ENCODE assay signal across 8 cellular contexts in genomic region chr20:31721408-31722332, GRCh38. TPM values are rescaled to one million over a fixed set of nuclear protein-coding genes. Genes with fewer than 3 reads are reported as not detected.
DNase-seq lines count a peak whose midpoint lies in the region; ATAC-seq and TF ChIP-seq lines count a peak whose summit lies in the region.

No MANE protein-coding gene starts in this region.

- intact Hi-C loops in activated CD4-positive, alpha-beta T cell treated with anti-CD3 and anti-CD28 coated beads for 36 hours (cut with DNase I, micrococcal nuclease): loop anchor here (1.0 to 5.0 kb wide), 6 partner anchors 22 to 636 kb away; partner anchors contain the start of genes ASXL1 (in 1 of the 2), PLAGL2 (in 1 of the 2) and POFUT1 (in 1 of the 2)

- H3K4me2 ChIP-seq in trophoblast cell (ENCODE audit: low read length): peak overlapping the region; percentile 84

- no CpG with 5 or more reads among the region's 23 CpGs for WGBS in trophoblast cell (ENCODE audit: extremely low coverage, insufficient coverage, insufficient read length)

- H3K27ac ChIP-seq in trophoblast cell (ENCODE audit: low read depth, low read length): peak overlapping the region; percentile 20

- no peaks in the 10 kb centered on the region for H3K27me3 Mint-ChIP-seq in activated CD4-positive, alpha-beta T cell treated with anti-CD3 and anti-CD28 coated beads for 36 hours
- no peaks in the 10 kb centered on the region for H3K27me3 Mint-ChIP-seq in activated CD8-positive, alpha-beta T cell treated with anti-CD3 and anti-CD28 coated beads, Interleukin-2, amount 10 ng/mL, durations not matched to agents 7 days and 5 days (ENCODE audit: low read depth)

- no peaks in the 10 kb centered on the region for H3K9me3 ChIP-seq in trophoblast cell (ENCODE audit: insufficient read depth, low read depth, low read length)

- no peak overlapping the region for H3K9ac ChIP-seq in trophoblast cell (ENCODE audit: low read length)

- H3K9me3 Mint-ChIP-seq in activated CD4-positive, alpha-beta T cell treated with anti-CD3 and anti-CD28 coated beads for 36 hours (ENCODE audit: low read depth): no peaks in the 10 kb centered on the region
- no peaks in the 10 kb centered on the region for H3K9me3 Mint-ChIP-seq in activated CD8-positive, alpha-beta T cell treated with anti-CD3 and anti-CD28 coated beads, Interleukin-2, amount 10 ng/mL, durations not matched to agents 7 days and 5 days (ENCODE audit: insufficient read depth)

- no peak for ATAC-seq in activated CD4-positive, alpha-beta T cell treated with anti-CD3 and anti-CD28 coated beads for 36 hours
- no peak for ATAC-seq in activated CD8-positive, alpha-beta T cell treated with anti-CD3 and anti-CD28 coated beads, Interleukin-2, amount 10 ng/mL, durations not matched to agents 7 days and 5 days

- H4K8ac ChIP-seq in trophoblast cell (ENCODE audit: low read depth, low read length): peak overlapping the region; percentile 51

- peak overlapping the region; percentile 31 for H2AFZ ChIP-seq in trophoblast cell (ENCODE audit: insufficient read depth, low read length, poor library complexity)

- DNase-seq in activated CD4-positive, alpha-beta T cell treated with anti-CD3 and anti-CD28 coated beads for 36 hours: peak; percentile 56
- DNase-seq in activated CD4-positive, alpha-beta T cell treated with anti-CD3 and anti-CD28 coated beads, Interleukin-2, amount 50 U/mL, for 1 hour: no peak
- DNase-seq in activated CD8-positive, alpha-beta T cell treated with anti-CD3 and anti-CD28 coated beads, Interleukin-2, amount 10 ng/mL, durations not matched to agents 7 days and 5 days: peak; percentile 37
- no peak for DNase-seq in fibroblast of villous mesenchyme (ENCODE audit: low read depth)
- DNase-seq in trophoblast cell: no peak
- no peak for DNase-seq in NCI-H187 treated with DMSO at 0.1 percent for 48 hours (lab: John Stamatoyannopoulos, UW)
- no peak for DNase-seq in ACHN
- DNase-seq in HEK293T (ENCODE audit: extremely low spot score): no peak

- H2BK12ac ChIP-seq in trophoblast cell (ENCODE audit: low read length): peak overlapping the region; percentile 82

- H3K27me3 ChIP-seq in trophoblast cell (ENCODE audit: insufficient read depth, low read length): no peaks in the 10 kb centered on the region

- H2AK5ac ChIP-seq in trophoblast cell (ENCODE audit: low read length): peak overlapping the region; percentile 98

- peaks cover 0 to 4% of the 10 kb centered on the region in 2 experiments for H3K36me3 ChIP-seq in trophoblast cell (ENCODE audit: control insufficient read depth in 1 of 2, insufficient read depth in 2 of 2, low read length in 2 of 2)

- peak overlapping the region; percentile 67 for H4K12ac ChIP-seq in trophoblast cell (ENCODE audit: low read depth, low read length)

- peak overlapping the region; percentile 57 for H2BK5ac ChIP-seq in trophoblast cell (ENCODE audit: low read depth, low read length, poor library complexity)

- peaks cover 25% of the 10 kb centered on the region for H3K79me2 ChIP-seq in trophoblast cell (ENCODE audit: control insufficient read depth, insufficient read depth, low read length, poor library complexity)

- H3K79me1 ChIP-seq in trophoblast cell (ENCODE audit: low read length): peaks cover 41% of the 10 kb centered on the region

- peaks cover 16% of the 10 kb centered on the region for H3K4me1 Mint-ChIP-seq in activated CD4-positive, alpha-beta T cell treated with anti-CD3 and anti-CD28 coated beads for 36 hours
- peaks cover 45% of the 10 kb centered on the region for H3K4me1 Mint-ChIP-seq in activated CD8-positive, alpha-beta T cell treated with anti-CD3 and anti-CD28 coated beads, Interleukin-2, amount 10 ng/mL, durations not matched to agents 7 days and 5 days (ENCODE audit: low read depth)

- peak overlapping the region; percentile 87 for H4K91ac ChIP-seq in trophoblast cell (ENCODE audit: low read depth, low read length)

- in situ Hi-C loops in ACHN (cut with HindIII; ENCODE audit: low pct_ligation_motif_present, low pct_unique_long_range_greater_than_20kb, low sequenced_read_pairs): no loop called here

- CTCF ChIA-PET in activated CD4-positive, alpha-beta T cell treated with anti-CD3 and anti-CD28 coated beads for 36 hours (lab: Charles Lee): interaction anchor here (0.7 to 3.6 kb wide), 11 partner anchors 8 to 305 kb away, joined by 3 to 161 read pairs (median 6); partner anchors contain the start of gene ID1
- CTCF ChIA-PET in activated CD8-positive, alpha-beta T cell treated with anti-CD3 and anti-CD28 coated beads, Interleukin-2, amount 10 ng/mL, durations not matched to agents 7 days and 5 days (lab: Charles Lee): interaction anchor here (0.8 to 10.9 kb wide), 14 partner anchors 9 to 175 kb away, joined by 3 to 677 read pairs (median 40); a partner anchor contains a TSS
- CTCF ChIA-PET in HEK293T (lab: Yijun Ruan, JAX): interaction anchor here (0.6 to 4.0 kb wide), 6 partner anchors 10 to 109 kb away, joined by 3 to 104 read pairs (median 3); no protein-coding TSS in a partner anchor

- no peak for TF ChIP-seq CTCF in fibroblast of villous mesenchyme (IDR thresholded peaks at IDR 0.05; ENCODE audit: insufficient read depth, low read depth, low read length)

- peak overlapping the region; percentile 97 for H3K4me3 Mint-ChIP-seq in activated CD4-positive, alpha-beta T cell treated with anti-CD3 and anti-CD28 coated beads for 36 hours
- H3K4me3 Mint-ChIP-seq in activated CD8-positive, alpha-beta T cell treated with anti-CD3 and anti-CD28 coated beads, Interleukin-2, amount 10 ng/mL, durations not matched to agents 7 days and 5 days: peak overlapping the region; percentile 90

- peak overlapping the region; percentile 90 for H3K27ac Mint-ChIP-seq in activated CD4-positive, alpha-beta T cell treated with anti-CD3 and anti-CD28 coated beads for 36 hours
- peak overlapping the region; percentile 94 for H3K27ac Mint-ChIP-seq in activated CD8-positive, alpha-beta T cell treated with anti-CD3 and anti-CD28 coated beads, Interleukin-2, amount 10 ng/mL, durations not matched to agents 7 days and 5 days

- POLR2A ChIA-PET in activated CD4-positive, alpha-beta T cell treated with anti-CD3 and anti-CD28 coated beads for 36 hours (lab: Charles Lee): interaction anchor here (3.0 kb wide), 1 partner anchor 60 kb away, joined by 26 read pairs; no protein-coding TSS in a partner anchor
- POLR2A ChIA-PET in activated CD8-positive, alpha-beta T cell treated with anti-CD3 and anti-CD28 coated beads, Interleukin-2, amount 10 ng/mL, durations not matched to agents 7 days and 5 days (lab: Charles Lee): interaction anchor here (0.7 to 11.5 kb wide), 11 partner anchors 8 to 149 kb away, joined by 3 to 193 read pairs (median 7); no protein-coding TSS in a partner anchor
- POLR2A ChIA-PET in HEK293T (lab: Yijun Ruan, JAX): interaction anchor here (0.7 to 3.6 kb wide), 5 partner anchors 8 to 87 kb away, joined by 3 to 114 read pairs (median 6); no protein-coding TSS in a partner anchor

- H3K18ac ChIP-seq in trophoblast cell (ENCODE audit: low read length): peak overlapping the region; percentile 88

- H3K14ac ChIP-seq in trophoblast cell (ENCODE audit: low read length): peak overlapping the region; percentile 80

- H2BK120ac ChIP-seq in trophoblast cell (ENCODE audit: insufficient read depth, low read length, poor library complexity): peak overlapping the region; percentile 65

- H3K23ac ChIP-seq in trophoblast cell (ENCODE audit: low read length): no peak overlapping the region

- peak overlapping the region; percentile 97 for H3K4ac ChIP-seq in trophoblast cell (ENCODE audit: low read depth, low read length)

- H3K4me1 ChIP-seq in trophoblast cell (ENCODE audit: control insufficient read depth in 1 of 2, insufficient read depth in 2 of 2, low read length in 2 of 2): peaks cover 31 to 40% of the 10 kb centered on the region in 2 experiments

- H3K36me3 Mint-ChIP-seq in activated CD4-positive, alpha-beta T cell treated with anti-CD3 and anti-CD28 coated beads for 36 hours (ENCODE audit: low read depth): peaks cover 59% of the 10 kb centered on the region
- H3K36me3 Mint-ChIP-seq in activated CD8-positive, alpha-beta T cell treated with anti-CD3 and anti-CD28 coated beads, Interleukin-2, amount 10 ng/mL, durations not matched to agents 7 days and 5 days (ENCODE audit: low read depth): peaks cover 57% of the 10 kb centered on the region

- H3K4me3 ChIP-seq in fibroblast of villous mesenchyme (ENCODE audit: low read depth, low read length): peak overlapping the region; percentile 92
- no peak overlapping the region for H3K4me3 ChIP-seq in trophoblast cell (ENCODE audit: low read depth, low read length)

TF ChIP-seq in HEK293T, 16 proteins besides CTCF, POLR2A, EP300 and RAD21:
- no peak for TF ChIP-seq SUZ12 (IDR thresholded peaks at IDR 0.05)
- TF ChIP-seq FOXM1 (IDR thresholded peaks at IDR 0.05; ENCODE audit: borderline replicate concordance): no peak
- no peak for TF ChIP-seq PKNOX1 (IDR thresholded peaks at IDR 0.05)
- no peak for TF ChIP-seq ARNT (IDR thresholded peaks at IDR 0.05)
- TF ChIP-seq LEF1 (IDR thresholded peaks at IDR 0.05; ENCODE audit: borderline replicate concordance): no peak
- no peak for TF ChIP-seq FOXK2 (IDR thresholded peaks at IDR 0.05)
- TF ChIP-seq ELF4 (IDR thresholded peaks at IDR 0.05): no peak
- TF ChIP-seq L3MBTL2 (conservative IDR thresholded peaks at IDR 0.05): no peak

RNA-seq across cellular contexts. Expression of gene BCL2L1, which starts 1.0 kb away (rescaled TPM):
- total RNA-seq in activated CD4-positive, alpha-beta T cell treated with anti-CD3 and anti-CD28 coated beads for 36 hours: 100 to 1,000 TPM; 107 to 121 TPM
- 10 to 100 TPM; 71.4 to 73.0 TPM for total RNA-seq in activated CD8-positive, alpha-beta T cell treated with anti-CD3 and anti-CD28 coated beads, Interleukin-2, amount 10 ng/mL, durations not matched to agents 7 days and 5 days
- total RNA-seq in fibroblast of villous mesenchyme: 82.8 and 113 TPM in 2 replicates
- 62.0 and 65.1 TPM in 2 replicates for polyA plus RNA-seq in trophoblast cell (2013)

RNA-seq across cellular contexts. Expression of gene TPX2, which starts 17.4 kb away (rescaled TPM):
- total RNA-seq in activated CD4-positive, alpha-beta T cell treated with anti-CD3 and anti-CD28 coated beads for 36 hours: 100 to 1,000 TPM; 137 to 179 TPM
- 100 to 1,000 TPM; 172 to 174 TPM for total RNA-seq in activated CD8-positive, alpha-beta T cell treated with anti-CD3 and anti-CD28 coated beads, Interleukin-2, amount 10 ng/mL, durations not matched to agents 7 days and 5 days
- total RNA-seq in fibroblast of villous mesenchyme: 35.4 and 62.2 TPM in 2 replicates
- polyA plus RNA-seq in trophoblast cell (2013): 88.5 and 93.7 TPM in 2 replicates

Comparison
In these comparisons a context has a peak if more than half of its experiments do, and no peak if none do; other contexts are left out.
1. DNase-seq: peak in activated CD4-positive, alpha-beta T cell treated with anti-CD3 and anti-CD28 coated beads for 36 hours (single experiment) and activated CD8-positive, alpha-beta T cell treated with anti-CD3 and anti-CD28 coated beads, Interleukin-2, amount 10 ng/mL, durations not matched to agents 7 days and 5 days (single experiment); none in activated CD4-positive, alpha-beta T cell treated with anti-CD3 and anti-CD28 coated beads, Interleukin-2, amount 50 U/mL, for 1 hour (single experiment), fibroblast of villous mesenchyme (single experiment), trophoblast cell (0 of 2), NCI-H187 treated with DMSO at 0.1 percent for 48 hours (single experiment), ACHN (single experiment) and HEK293T (single experiment).